8 cellular contexts compared by ENCODE assay signal in the genomic region with DNA sequence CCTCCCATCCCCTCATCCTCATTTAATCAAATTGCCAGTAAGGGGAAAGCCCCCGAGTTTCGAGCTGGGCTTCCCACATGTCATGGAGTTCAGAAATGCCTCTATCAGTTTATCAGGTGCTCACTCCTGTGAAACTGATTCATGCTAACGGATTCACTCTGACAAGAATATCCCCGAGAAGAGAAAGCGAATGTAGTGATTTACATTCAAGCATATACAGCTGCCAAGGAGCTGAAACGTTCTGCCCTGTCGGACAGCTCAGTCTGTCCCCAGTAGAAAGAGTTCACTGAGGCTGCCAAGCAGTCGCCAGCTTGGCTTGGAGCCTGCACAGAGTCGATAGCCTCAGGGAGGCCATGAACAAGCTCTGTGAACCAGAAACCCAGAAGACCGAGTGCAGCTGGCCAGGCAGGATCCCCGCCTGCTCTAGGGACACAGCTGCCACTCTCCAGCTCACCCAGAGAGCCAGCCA.
A peak's percentile ranks its signal among the peaks of the same experiment; 100 is the strongest.
DNase-seq lines count a peak whose midpoint lies in the region; ATAC-seq lines count a peak whose summit lies in the region.

No MANE protein-coding gene starts in this region.

- no peaks in the 10 kb centered on the region for H3K9me3 Mint-ChIP-seq in memory B cell

- peak; percentile 51 for DNase-seq in A172 (ENCODE audit: low spot score)
- peak; percentile 71 to 83 for DNase-seq in SJCRH30
- peak; percentile 4 to 18 for DNase-seq in memory B cell (ENCODE audit: low spot score in 2 of 2)
- DNase-seq in ecto neural progenitor cell (ENCODE audit: low spot score) = no peak
- no peak for DNase-seq in activated CD4-positive, alpha-beta T cell treated with anti-CD3 and anti-CD28 coated beads, Interleukin-2, amount 50 U/mL, for 48 hours
- no peak for DNase-seq in NCI-H526 treated with DMSO at 0.1 percent for 48 hours (lab: John Stamatoyannopoulos, UW)

- peak overlapping the region; percentile 38 for H3K27ac Mint-ChIP-seq in memory B cell

- no peak overlapping the region for H3K4me3 ChIP-seq in SJCRH30

- peak; percentile 83 for ATAC-seq in GM18907 (IDR thresholded peaks at IDR 0.05; ENCODE audit: unreplicated experiment)
- peak; percentile 81 for ATAC-seq in HG02981 (IDR thresholded peaks at IDR 0.05; ENCODE audit: unreplicated experiment)
- peak; percentile 44 for ATAC-seq in memory B cell (ENCODE audit: low read depth)

- no peaks in the 10 kb centered on the region for H3K36me3 Mint-ChIP-seq in memory B cell

- peaks cover 8% of the 10 kb centered on the region for H3K27me3 Mint-ChIP-seq in memory B cell

- H3K27me3 ChIP-seq in SJCRH30 = no peaks in the 10 kb centered on the region; the same call in 1 of the 2 replicates

- H3K27ac ChIP-seq in SJCRH30 = no peak overlapping the region

- peak overlapping the region; percentile 57 for H3K4me3 Mint-ChIP-seq in memory B cell

- peaks cover 30% of the 10 kb centered on the region for H3K4me1 ChIP-seq in SJCRH30

- H3K9me3 ChIP-seq in SJCRH30 (replicated peaks) = no peaks in the 10 kb centered on the region

- no peaks in the 10 kb centered on the region for H3K36me3 ChIP-seq in SJCRH30

- H3K4me1 Mint-ChIP-seq in memory B cell = peaks cover 31% of the 10 kb centered on the region

Comparison
In these comparisons a context has a peak if more than half of its experiments do, and no peak if none do; other contexts are left out.
1. DNase-seq: peak in A172 (single experiment), SJCRH30 (2 of 2) and memory B cell (2 of 2); none in ecto neural progenitor cell (single experiment), activated CD4-positive, alpha-beta T cell treated with anti-CD3 and anti-CD28 coated beads, Interleukin-2, amount 50 U/mL, for 48 hours (0 of 2) and NCI-H526 treated with DMSO at 0.1 percent for 48 hours (single experiment).
2. Peak in every context shown above with its lines, with median percentiles within 50 percentile points of each other: ATAC-seq.